Comparison of ENCODE assay signal across 25 cellular contexts in the genomic region with DNA sequence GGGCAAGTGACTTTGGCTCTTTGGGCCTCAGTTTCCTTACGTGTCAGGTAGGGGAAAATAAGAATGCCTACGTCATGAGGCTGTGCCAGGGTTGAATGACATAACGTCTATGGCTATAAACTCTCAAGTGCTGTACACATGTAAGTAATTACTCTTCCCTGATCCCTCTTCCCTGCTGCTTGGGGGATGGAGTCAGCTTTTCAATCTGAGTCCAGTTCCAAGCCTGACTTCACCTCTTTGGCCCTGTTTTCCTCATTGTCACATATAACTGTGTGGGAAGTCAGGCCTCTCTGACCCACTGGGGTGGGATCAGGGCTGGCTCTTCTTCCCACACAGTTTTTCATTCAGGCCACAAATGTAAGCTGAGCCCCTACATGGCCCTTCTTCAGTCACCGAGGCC. TPM values are rescaled to one million over a fixed set of nuclear protein-coding genes. Genes with fewer than 3 reads are reported as not detected.
"Had no signal": no experiment of that assay in that cellular context is flagged by ENCODE, and none has a peak within 500 bp of the region (broad histone marks: within the 10 kb centered on the region; RNA-seq: fewer than 3 reads in every experiment).

No MANE protein-coding gene starts in this region.

- H3K4me2 ChIP-seq: PC-9, SK-N-SH had no signal

- ATAC-seq: Panc1, Right ventricle myocardium inferior had no signal

- H3K4me3 ChIP-seq: MG63, PC-9, SJSA1 had no signal

- DNase-seq: Kasumi-1, MG63, NCI-H1048, NCI-H1105 treated with DMSO at 0.1 percent for 48 hours, NCI-H1436, NCI-H1694, NCI-H187, NCI-H1930, NCI-H2029 treated with DMSO at 0.1 percent for 48 hours, NCI-H2081 treated with DMSO at 0.1 percent for 48 hours, NCI-H2107, NCI-H2171, NCI-H226, NCI-H446, NCI-H524 treated with DMSO at 0.1 percent for 48 hours, NCI-H526 treated with DMSO at 0.1 percent for 48 hours, PC-9, SK-N-SH, SW 1271 had no signal

- H3K9ac ChIP-seq: SK-N-SH had no signal

- H3K9me3 ChIP-seq: MG63, SJSA1, SK-N-SH had no signal

- H3K27ac ChIP-seq: PC-9, RWPE1, SJSA1 had no signal

- H3K36me3 ChIP-seq: MG63, SJSA1 had no signal

- H3K4me1 ChIP-seq: SJSA1 had no signal

- H2AFZ ChIP-seq: PC-9 had no signal

- FAIRE-seq: RCC 7860 had no signal

- H3K27me3 ChIP-seq: MG63, SJSA1 had no signal

RNA-seq across cellular contexts. Expression of a gene that starts 11.4 kb away (rescaled TPM):
- total RNA-seq: NCI-H460, PC-9, Right ventricle myocardium inferior had no signal
